ENCODE assay signal across 26 cellular contexts in the genomic region with DNA sequence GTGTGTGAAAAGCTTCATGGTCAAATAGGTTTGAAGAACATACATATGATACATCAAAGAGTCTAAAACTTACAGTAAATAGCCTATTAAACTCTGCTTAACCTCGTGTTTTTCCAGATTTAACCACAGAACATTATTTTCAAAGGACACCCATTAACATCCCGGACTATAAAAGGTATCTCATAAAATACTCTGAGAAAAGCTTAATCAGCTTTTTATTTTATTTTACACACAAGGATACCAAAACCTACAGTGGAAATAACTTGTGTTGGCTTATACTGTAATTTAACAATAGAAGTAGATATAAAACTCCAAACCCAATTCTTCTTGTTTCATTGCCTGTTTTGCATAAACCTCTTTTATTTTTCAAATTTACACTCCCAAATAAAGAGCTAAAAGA. TPM values are rescaled to one million over a fixed set of nuclear protein-coding genes. Genes with fewer than 3 reads are reported as not detected.
"Had no signal": no experiment of that assay in that cellular context is flagged by ENCODE, and none has a peak within 500 bp of the region (broad histone marks: within the 10 kb centered on the region; RNA-seq: fewer than 3 reads in every experiment).

No MANE protein-coding gene starts in this region.

- H3K4me1 ChIP-seq: colonic mucosa, esophagus muscularis mucosa, heart left ventricle, neural progenitor cell, prostate gland, right atrium auricular region, sigmoid colon, thyroid gland, vagina had no signal

- H3K27ac ChIP-seq: colonic mucosa, esophagus muscularis mucosa, heart left ventricle, hepatocyte, neural progenitor cell, prostate gland, right atrium auricular region, sigmoid colon, stomach, thyroid gland, vagina had no signal

- H3K4me2 ChIP-seq: hepatocyte, neural progenitor cell had no signal

- H2AFZ ChIP-seq: hepatocyte, neural progenitor cell had no signal

- H3K79me2 ChIP-seq: hepatocyte had no signal

- H3K9ac ChIP-seq: neural progenitor cell had no signal

- DNase-seq: colonic mucosa; effector CD8-positive, alpha-beta T cell; endodermal cell; heart left ventricle; kidney; mucosa of descending colon; naive B cell; sigmoid colon; stimulated activated CD4-positive, alpha-beta T cell treated with anti-CD3 and anti-CD28 coated beads, Interleukin-2, amount 100 ng/mL, for 24 hours; stimulated activated CD4-positive, alpha-beta T cell treated with anti-CD3 and anti-CD28 coated beads, Interleukin-4, amount 100 ng/mL, for 24 hours; stimulated activated naive CD4-positive, alpha-beta T cell treated with Interleukin-2 at 50 U/mL for 16 hours; stomach; thyroid gland; trophoblast cell had no signal

- H3K4me3 ChIP-seq: colonic mucosa, esophagus muscularis mucosa, heart left ventricle, hepatocyte, lung, mucosa of descending colon, neural progenitor cell, prostate gland, right atrium auricular region, sigmoid colon, stomach, thyroid gland, vagina had no signal

- FAIRE-seq: endothelial cell of umbilical vein, frontal cortex, kidney had no signal

- ATAC-seq: heart left ventricle; left lobe of liver; mucosa of descending colon; natural killer cell treated with Interleukin-12 subunit alpha and Interleukin-12 subunit beta and Interleukin-15 and Interleukin-18, amount 100 ng/mL, for 72 hours; stimulated activated effector memory CD8-positive, alpha-beta T cell treated with anti-CD3 and anti-CD28 coated beads, Interleukin-12 subunit alpha, Interleukin-12 subunit beta, amount 100 ng/mL, for 72 hours had no signal

- H3K27me3 ChIP-seq: colonic mucosa, esophagus muscularis mucosa, heart left ventricle, hepatocyte, neural progenitor cell, right atrium auricular region, sigmoid colon, stomach, thyroid gland, vagina had no signal

- H3K9me3 ChIP-seq: colonic mucosa, esophagus muscularis mucosa, mucosa of descending colon, prostate gland, right atrium auricular region, sigmoid colon, stomach, thyroid gland, vagina had no signal

RNA-seq across cellular contexts. Expression of a gene that starts 49.8 kb away (rescaled TPM):
- total RNA-seq: hepatocyte, vagina had no signal
